In the genomic region with DNA sequence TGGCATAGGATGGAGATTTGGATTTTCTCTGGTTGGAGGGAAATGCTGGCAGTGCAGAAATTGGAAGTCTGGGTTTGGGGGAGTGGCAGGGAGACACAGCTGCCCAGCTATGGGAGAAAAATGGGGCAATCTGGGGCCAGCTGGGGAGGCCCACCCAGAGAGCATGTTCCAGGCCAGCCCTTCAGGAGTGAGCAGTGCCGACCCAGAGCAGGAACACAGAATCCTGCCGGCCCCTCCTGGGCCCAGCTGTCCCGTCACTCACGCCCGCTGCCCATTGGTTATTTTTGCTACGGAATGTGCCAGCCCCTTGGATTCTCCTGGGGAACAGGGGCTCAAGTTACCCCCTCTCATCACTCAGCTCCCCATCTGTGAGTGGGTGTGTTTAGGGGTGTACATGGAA, we compare ENCODE assay signal across 18 cellular contexts. TPM values are rescaled to one million over a fixed set of nuclear protein-coding genes. Genes with fewer than 3 reads are reported as not detected.
DNase-seq lines count a peak whose midpoint lies in the region; ATAC-seq and TF ChIP-seq lines count a peak whose summit lies in the region.
"Had no signal": no experiment of that assay in that cellular context is flagged by ENCODE, and none has a peak within 500 bp of the region (broad histone marks: within the 10 kb centered on the region; RNA-seq: fewer than 3 reads in every experiment).

No MANE protein-coding gene starts in this region.

- ATAC-seq in heart right ventricle (no peak), gastrocnemius medialis (peak in 1 of 2 donors; percentile 1), mucosa of descending colon (no peak)
- ATAC-seq in activated CD4-positive, alpha-beta T cell treated with anti-CD3 and anti-CD28 coated beads for 36 hours = no peak

- intact Hi-C loops in heart right ventricle (cut with DNase I) = no loop called here
- intact Hi-C loops in gastrocnemius medialis (cut with DNase I; ENCODE audit: low total_unique reads) = loop anchor here (2.0 kb wide), 1 partner anchor 13 kb away; no protein-coding TSS in a partner anchor
- intact Hi-C loops in uterus (cut with DNase I; ENCODE audit: low total_unique reads) = no loop called here
- intact Hi-C loops in activated CD4-positive, alpha-beta T cell treated with anti-CD3 and anti-CD28 coated beads for 36 hours (cut with DNase I, micrococcal nuclease) = no loop called here
- intact Hi-C loops in mucosa of descending colon (cut with DNase I, micrococcal nuclease) = no loop called here

- in situ Hi-C loops in gastrocnemius medialis (cut with MboI; ENCODE audit: low sequenced_read_pairs in 4 of 4) = no loop called here

- H3K27ac ChIP-seq in right atrium auricular region (peak overlapping the region; percentile 39 to 89), heart right ventricle (peak overlapping the region in 3 of 10 donors; percentile 26 to 41 (median 39)), gastrocnemius medialis (peak overlapping the region; percentile 95 to 100 (median 98)), uterus (peak overlapping the region; percentile 39 to 59)
- H3K27ac ChIP-seq: PC-9 had no signal

- H3K27me3 ChIP-seq in right atrium auricular region = no peaks in the 10 kb centered on the region
- peaks cover 0 to 72% (median 38%) of the 10 kb centered on the region in 7 donors for H3K27me3 ChIP-seq in heart right ventricle
- H3K27me3 ChIP-seq in gastrocnemius medialis = no peaks in the 10 kb centered on the region
- H3K27me3 ChIP-seq in uterus = no peaks in the 10 kb centered on the region

- 44 to 55% methylated on average over 6 of the region's 6 CpGs for WGBS in heart right ventricle, 2 donors

- H3K4me1 ChIP-seq in right atrium auricular region (peaks cover 0 to 57% of the 10 kb centered on the region in 2 donors), heart right ventricle (peaks cover 6 to 76% (median 17%) of the 10 kb centered on the region in 9 donors), gastrocnemius medialis (peaks cover 60 to 72% of the 10 kb centered on the region in 2 donors), uterus (peaks cover 0 to 10% of the 10 kb centered on the region in 2 donors), mucosa of descending colon (ENCODE audit: low read depth) (peaks cover 7% of the 10 kb centered on the region)

- no peaks in the 10 kb centered on the region for H3K9me3 ChIP-seq in right atrium auricular region
- H3K9me3 ChIP-seq in heart right ventricle = no peaks in the 10 kb centered on the region
- no peaks in the 10 kb centered on the region for H3K9me3 ChIP-seq in gastrocnemius medialis
- no peaks in the 10 kb centered on the region for H3K9me3 ChIP-seq in uterus
- H3K9me3 ChIP-seq in mucosa of descending colon = no peaks in the 10 kb centered on the region

- H3K36me3 ChIP-seq in right atrium auricular region = no peaks in the 10 kb centered on the region
- no peaks in the 10 kb centered on the region for H3K36me3 ChIP-seq in heart right ventricle
- H3K36me3 ChIP-seq in gastrocnemius medialis = no peaks in the 10 kb centered on the region
- H3K36me3 ChIP-seq in uterus = no peaks in the 10 kb centered on the region
- no peaks in the 10 kb centered on the region for H3K36me3 ChIP-seq in mucosa of descending colon (ENCODE audit: low read depth)

- CTCF ChIA-PET in activated CD4-positive, alpha-beta T cell treated with anti-CD3 and anti-CD28 coated beads for 36 hours (lab: Charles Lee) = interaction anchor here (0.9 to 1.6 kb wide), 5 partner anchors 18 to 102 kb away, joined by 3 to 7 read pairs (median 4); a partner anchor contains a TSS

- no peak for DNase-seq in right atrium auricular region (ENCODE audit: low spot score)
- DNase-seq in heart right ventricle = no peak
- peak; percentile 90 for DNase-seq in myocyte (ENCODE audit: low read depth)
- DNase-seq in gastrocnemius medialis = peak in 1 of 2 donors; percentile 59
- DNase-seq in uterus = peak; percentile 19 to 31
- no peak for DNase-seq in activated CD4-positive, alpha-beta T cell treated with anti-CD3 and anti-CD28 coated beads for 36 hours
- no peak for DNase-seq in NCI-H748 (lab: John Stamatoyannopoulos, UW; ENCODE audit: unreplicated experiment)
- DNase-seq in mucosa of descending colon = no peak
- DNase-seq: CD8-positive, alpha-beta memory T cell; DMS79 treated with DMSO at 0.1 percent for 48 hours; HCEC 1CT; NCI-H1417 treated with DMSO at 0.1 percent for 48 hours; NCI-H2081 treated with DMSO at 0.1 percent for 48 hours; NCI-H510A treated with DMSO at 0.1 percent for 48 hours; PC-9 had no signal

- H3K4me3 ChIP-seq in right atrium auricular region (no peak overlapping the region), heart right ventricle (no peak overlapping the region), gastrocnemius medialis (no peak overlapping the region), uterus (no peak overlapping the region), mucosa of descending colon (no peak overlapping the region)
- H3K4me3 ChIP-seq: PC-9 had no signal

- TF ChIP-seq CTCF in right atrium auricular region (IDR thresholded peaks at IDR 0.05) = no peak
- TF ChIP-seq CTCF in heart right ventricle (IDR thresholded peaks at IDR 0.05) = no peak
- no peak for TF ChIP-seq CTCF in gastrocnemius medialis (IDR thresholded peaks at IDR 0.05 in 4 of 5, conservative IDR thresholded peaks at IDR 0.05 in 1 of 5)
- TF ChIP-seq CTCF in uterus (IDR thresholded peaks at IDR 0.05) = no peak
- no peak for TF ChIP-seq CTCF in mucosa of descending colon (IDR thresholded peaks at IDR 0.05)

- no peaks in the 10 kb centered on the region for H3K9me3 Mint-ChIP-seq in activated CD4-positive, alpha-beta T cell treated with anti-CD3 and anti-CD28 coated beads for 36 hours (ENCODE audit: low read depth)
- H3K9me3 Mint-ChIP-seq: CD8-positive, alpha-beta memory T cell had no signal

- no peaks in the 10 kb centered on the region for H3K36me3 Mint-ChIP-seq in activated CD4-positive, alpha-beta T cell treated with anti-CD3 and anti-CD28 coated beads for 36 hours (ENCODE audit: low read depth)
- H3K36me3 Mint-ChIP-seq: CD8-positive, alpha-beta memory T cell; IgD-negative memory B cell had no signal

- H3K27ac Mint-ChIP-seq in activated CD4-positive, alpha-beta T cell treated with anti-CD3 and anti-CD28 coated beads for 36 hours = no peak overlapping the region
- H3K27ac Mint-ChIP-seq: CD8-positive, alpha-beta memory T cell; IgD-negative memory B cell had no signal

- TF ChIP-seq POLR2A in gastrocnemius medialis (IDR thresholded peaks at IDR 0.05) (no peak), uterus (IDR thresholded peaks at IDR 0.05) (no peak)

- peaks cover 15% of the 10 kb centered on the region for H3K27me3 Mint-ChIP-seq in activated CD4-positive, alpha-beta T cell treated with anti-CD3 and anti-CD28 coated beads for 36 hours

- no peak overlapping the region for H3K4me3 Mint-ChIP-seq in activated CD4-positive, alpha-beta T cell treated with anti-CD3 and anti-CD28 coated beads for 36 hours

- POLR2A ChIA-PET in activated CD4-positive, alpha-beta T cell treated with anti-CD3 and anti-CD28 coated beads for 36 hours (lab: Charles Lee) = interaction anchor here (0.6 kb wide), 1 partner anchor 103 kb away, joined by 3 read pairs; no protein-coding TSS in a partner anchor

- peaks cover 13% of the 10 kb centered on the region for H3K4me1 Mint-ChIP-seq in activated CD4-positive, alpha-beta T cell treated with anti-CD3 and anti-CD28 coated beads for 36 hours

RNA-seq across cellular contexts. Expression of gene SPEG, which starts 4.9 kb away (rescaled TPM):
- total RNA-seq in right atrium auricular region = 10 to 100 TPM; 82.2 to 90.8 TPM
- 100 to 1,000 TPM in 9 of 10 donors, 10 to 100 TPM in 1; 97.2 to 151 (median 120) TPM for total RNA-seq in heart right ventricle
- 100 to 1,000 TPM in 1 of 2 donors, 10 to 100 TPM in 1; 62.9 to 130 TPM for polyA plus RNA-seq in heart right ventricle
- 78.0 and 79.8 TPM in 2 replicates for total RNA-seq in myocyte
- polyA plus RNA-seq in myocyte (2012) = 57.8 TPM
- total RNA-seq in gastrocnemius medialis = 100 to 1,000 TPM; 104 to 387 (median 222) TPM
- total RNA-seq in uterus = 100 to 1,000 TPM in 1 of 4 donors, 10 to 100 TPM in 3; 22.9 to 318 (median 36.1) TPM
- 1 to 10 TPM in 1 of 2 experiments, under 1 TPM in 1; 0.89 to 1.4 TPM for total RNA-seq in activated CD4-positive, alpha-beta T cell treated with anti-CD3 and anti-CD28 coated beads for 36 hours
- total RNA-seq in mucosa of descending colon = 100 to 1,000 TPM in 1 of 3 donors, 10 to 100 TPM in 1, 1 to 10 TPM in 1; 7.9 to 242 (median 22.2) TPM
- polyA plus RNA-seq: IgD-negative memory B cell had no signal

RNA-seq across cellular contexts. Expression of gene DES, which starts 21.3 kb away (rescaled TPM):
- total RNA-seq in right atrium auricular region = over 10,000 TPM; 12,280 to 13,654 TPM
- total RNA-seq in heart right ventricle = over 10,000 TPM; 12,560 to 18,019 (median 15,816) TPM
- over 10,000 TPM; 13,697 to 18,010 TPM for polyA plus RNA-seq in heart right ventricle
- total RNA-seq in myocyte = 10,265 and 13,585 TPM in 2 replicates
- 3,580 TPM for polyA plus RNA-seq in myocyte (2012)
- over 10,000 TPM; 19,008 to 28,635 (median 23,575) TPM for total RNA-seq in gastrocnemius medialis
- 1,000 to 10,000 TPM in 2 of 4 donors, 100 to 1,000 TPM in 2; 578 to 3,551 (median 1,628) TPM for total RNA-seq in uterus
- not detected for total RNA-seq in activated CD4-positive, alpha-beta T cell treated with anti-CD3 and anti-CD28 coated beads for 36 hours
- 1,000 to 10,000 TPM in 1 of 3 donors, 100 to 1,000 TPM in 1, 10 to 100 TPM in 1; 65.4 to 4,715 (median 359) TPM for total RNA-seq in mucosa of descending colon
- total RNA-seq: CD8-positive, alpha-beta memory T cell; G401; HT-29; PC-9 had no signal
- polyA plus RNA-seq: CD8-positive, alpha-beta memory T cell; IgD-negative memory B cell had no signal

RNA-seq across cellular contexts. Expression of gene DNPEP, which starts 51.8 kb away (rescaled TPM):
- total RNA-seq in right atrium auricular region (10 to 100 TPM; 48.1 to 51.2 TPM), heart right ventricle (100 to 1,000 TPM in 1 of 10 donors, 10 to 100 TPM in 9; 56.1 to 110 (median 74.0) TPM), myocyte (61.4 and 65.3 TPM in 2 replicates), gastrocnemius medialis (100 to 1,000 TPM in 1 of 4 donors, 10 to 100 TPM in 3; 56.0 to 147 (median 65.3) TPM), uterus (10 to 100 TPM; 35.9 to 93.7 (median 47.5) TPM), mucosa of descending colon (100 to 1,000 TPM in 2 of 3 donors, 10 to 100 TPM in 1; 75.7 to 127 (median 125) TPM)
- 10 to 100 TPM; 56.3 to 68.5 TPM for polyA plus RNA-seq in heart right ventricle
- 74.2 TPM for polyA plus RNA-seq in myocyte (2012)
- total RNA-seq in activated CD4-positive, alpha-beta T cell treated with anti-CD3 and anti-CD28 coated beads for 36 hours = 10 to 100 TPM; 81.0 to 93.1 TPM

RNA-seq across cellular contexts. Expression of gene GMPPA, which starts 59.2 kb away (rescaled TPM):
- 10 to 100 TPM; 21.6 to 23.3 TPM for total RNA-seq in right atrium auricular region
- total RNA-seq in heart right ventricle = 10 to 100 TPM; 15.8 to 29.4 (median 21.0) TPM
- polyA plus RNA-seq in heart right ventricle = 10 to 100 TPM; 28.2 to 48.6 TPM
- total RNA-seq in myocyte = 43.1 and 57.0 TPM in 2 replicates
- polyA plus RNA-seq in myocyte (2012) = 67.7 TPM
- total RNA-seq in gastrocnemius medialis = 10 to 100 TPM; 18.0 to 25.8 (median 24.4) TPM
- 10 to 100 TPM; 14.1 to 39.5 (median 27.6) TPM for total RNA-seq in uterus
- total RNA-seq in activated CD4-positive, alpha-beta T cell treated with anti-CD3 and anti-CD28 coated beads for 36 hours = 10 to 100 TPM; 35.2 to 35.5 TPM
- 10 to 100 TPM; 33.6 to 52.6 (median 43.6) TPM for total RNA-seq in mucosa of descending colon

Comparison
In these comparisons a context has a peak if more than half of its experiments do, and no peak if none do; other contexts are left out.
1. DNase-seq: peak in myocyte (single experiment) and uterus (2 of 2); none in right atrium auricular region (single experiment), heart right ventricle (0 of 2), activated CD4-positive, alpha-beta T cell treated with anti-CD3 and anti-CD28 coated beads for 36 hours (single experiment), NCI-H748 (single experiment) and mucosa of descending colon (0 of 3).
2. RNA of gene DES, which starts 21.3 kb away (total RNA-seq): 19,008 to 28,635 TPM in gastrocnemius medialis, 12,560 to 18,019 TPM in heart right ventricle, 12,280 to 13,654 TPM in right atrium auricular region, 10,265 to 13,585 TPM in myocyte, 578 to 3,551 TPM in uterus and 65.4 to 4,715 TPM in mucosa of descending colon; not detected in activated CD4-positive, alpha-beta T cell treated with anti-CD3 and anti-CD28 coated beads for 36 hours; every median in the first group is over 10 times any median in the second.